Comparison of ENCODE assay signal across 8 cellular contexts in the genomic region with DNA sequence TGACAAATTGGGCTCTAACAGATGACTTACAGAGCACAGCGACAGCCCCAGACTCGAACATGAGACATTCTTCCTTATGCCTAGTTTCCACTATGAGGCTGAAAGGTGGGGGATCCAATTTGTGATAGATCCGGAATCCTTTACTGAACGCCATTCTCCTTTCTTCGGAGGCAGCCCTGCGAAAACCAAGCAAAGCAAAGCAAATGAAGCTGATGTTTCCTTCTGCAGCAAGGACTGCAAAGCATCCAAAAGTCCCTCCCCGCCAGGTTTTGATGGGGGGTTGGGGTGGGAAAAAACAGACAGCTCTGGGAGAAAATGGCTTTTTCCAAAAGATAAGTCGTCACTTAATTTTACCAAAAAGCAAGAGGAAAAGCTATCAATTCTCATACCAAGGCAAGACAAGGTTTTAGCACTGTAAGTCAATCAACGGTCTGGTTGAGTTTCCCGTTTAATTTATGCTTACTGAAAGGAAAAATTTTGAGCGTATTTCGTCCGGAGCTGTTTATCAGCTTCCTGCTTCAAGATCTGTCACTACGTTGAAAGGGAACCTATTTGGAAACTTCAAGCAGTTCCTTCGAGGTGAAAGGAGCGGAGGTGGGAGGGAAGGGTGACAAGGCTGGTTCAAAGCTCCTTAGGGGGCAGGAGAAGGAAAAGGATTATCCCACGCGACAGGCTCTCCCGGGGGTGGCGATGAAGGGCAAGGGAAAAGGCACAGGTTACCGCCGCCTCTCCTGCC. TPM values are rescaled to one million over a fixed set of nuclear protein-coding genes. Genes with fewer than 3 reads are reported as not detected.
DNase-seq lines count a peak whose midpoint lies in the region; ATAC-seq, FAIRE-seq and TF ChIP-seq lines count a peak whose summit lies in the region.

No MANE protein-coding gene starts in this region.

- TF ChIP-seq POLR2A in endothelial cell of umbilical vein (IDR thresholded peaks at IDR 0.05; ENCODE audit: low read depth, low read length): no peak

- peaks cover 3% of the 10 kb centered on the region; the same call in 1 of the 2 replicates for H3K36me3 ChIP-seq in MG63
- H3K36me3 ChIP-seq in endothelial cell of umbilical vein (ENCODE audit: control insufficient read depth in 2 of 2, extremely low read depth in 1 of 2, insufficient read depth in 2 of 2, low read length in 2 of 2): no peaks in the 10 kb centered on the region

- no peak for ATAC-seq in WTC11

- H3K27ac Mint-ChIP-seq in WTC11 (peak overlapping the region; percentile 28; the same call in 1 of the 2 replicates), type B pancreatic cell (peak overlapping the region; percentile 97)

- H3K79me2 ChIP-seq in endothelial cell of umbilical vein (ENCODE audit: control insufficient read depth, insufficient read depth, low read length): no peaks in the 10 kb centered on the region

- peaks cover 13% of the 10 kb centered on the region for H3K4me1 ChIP-seq in endothelial cell of umbilical vein (ENCODE audit: control insufficient read depth, extremely low read depth, insufficient read depth, low read length)
- H3K4me1 ChIP-seq in mononuclear cell (ENCODE audit: insufficient read depth, low read length): peaks cover 29% of the 10 kb centered on the region

- peak overlapping the region; percentile 73 for H3K9ac ChIP-seq in endothelial cell of umbilical vein (replicated peaks; ENCODE audit: extremely low read depth, insufficient read depth, low read length)

- CTCF ChIA-PET in WTC11 (lab: Charles Lee): interaction anchor here (0.5 to 2.2 kb wide), 8 partner anchors 23 to 635 kb away, joined by 3 to 7 read pairs (median 4); a partner anchor contains a TSS
- CTCF ChIA-PET in endothelial cell of umbilical vein (lab: Charles Lee): interaction anchor here (0.7 to 2.7 kb wide), 14 partner anchors 10 to 324 kb away, joined by 3 to 22 read pairs (median 3); a partner anchor contains a TSS

- H3K27me3 ChIP-seq in MG63 (no peaks in the 10 kb centered on the region), endothelial cell of umbilical vein (ENCODE audit: control insufficient read depth in 2 of 2, insufficient read depth in 2 of 2, low read length in 2 of 2) (no peaks in the 10 kb centered on the region), mononuclear cell (ENCODE audit: insufficient read depth, low read length) (no peaks in the 10 kb centered on the region)

- H3K4me1 Mint-ChIP-seq in WTC11 (peaks cover 9% of the 10 kb centered on the region; the same call in 1 of the 2 replicates), type B pancreatic cell (ENCODE audit: unreplicated experiment) (peaks cover 8% of the 10 kb centered on the region)

- FAIRE-seq in endothelial cell of umbilical vein (lab: Jason Lieb, UNC): peak; percentile 71

- no peaks in the 10 kb centered on the region for H3K9me1 ChIP-seq in endothelial cell of umbilical vein (replicated peaks; ENCODE audit: control insufficient read depth, extremely low read depth, insufficient read depth, low read length)

- intact Hi-C loops in endothelial cell of umbilical vein (cut with micrococcal nuclease): loop anchor here (1.0 to 5.0 kb wide), 3 partner anchors 19 to 115 kb away; a partner anchor contains a TSS

- dilution Hi-C loops in endothelial cell of umbilical vein (cut with MboI; ENCODE audit: extremely low pct_ligation_motif_present, low sequenced_read_pairs): no loop called here

- H3K4me3 ChIP-seq in MG63 (peak overlapping the region; percentile 92), endothelial cell of umbilical vein (replicated peaks in 1 of 3; ENCODE audit: insufficient read depth in 1 of 3, low read depth in 1 of 3, low read length in 3 of 3) (peak overlapping the region; percentile 45 to 87 (median 85)), mononuclear cell (ENCODE audit: low read length) (peak overlapping the region; percentile 90)

- H3K4me2 ChIP-seq in endothelial cell of umbilical vein (ENCODE audit: insufficient read depth, low read length): peak overlapping the region; percentile 71

- H4K20me1 ChIP-seq in endothelial cell of umbilical vein (replicated peaks; ENCODE audit: control insufficient read depth, extremely low read depth, insufficient read depth, low read length): no peaks in the 10 kb centered on the region

- TF ChIP-seq CTCF in WTC11 (IDR thresholded peaks at IDR 0.05) (no peak), endothelial cell of umbilical vein (IDR thresholded peaks at IDR 0.05; ENCODE audit: extremely low read depth in 1 of 2, insufficient read depth in 1 of 2, low read depth in 1 of 2, low read length in 2 of 2) (no peak), type B pancreatic cell (conservative IDR thresholded peaks at IDR 0.05) (no peak)

- peak overlapping the region; percentile 96 for H3K4me3 Mint-ChIP-seq in WTC11
- H3K4me3 Mint-ChIP-seq in type B pancreatic cell: peak overlapping the region; percentile 99

- peak overlapping the region; percentile 95 for H2AFZ ChIP-seq in endothelial cell of umbilical vein (ENCODE audit: low read depth, low read length)

- H3K9me3 ChIP-seq in MG63: no peaks in the 10 kb centered on the region
- H3K9me3 ChIP-seq in endothelial cell of umbilical vein (replicated peaks; ENCODE audit: control insufficient read depth, insufficient read depth, low read length): no peaks in the 10 kb centered on the region
- H3K9me3 ChIP-seq in mononuclear cell (ENCODE audit: low read depth, low read length): no peaks in the 10 kb centered on the region

- H3K27me3 Mint-ChIP-seq in WTC11 (ENCODE audit: low read depth): no peaks in the 10 kb centered on the region
- no peaks in the 10 kb centered on the region for H3K27me3 Mint-ChIP-seq in type B pancreatic cell

- H3K36me3 Mint-ChIP-seq in WTC11 (no peaks in the 10 kb centered on the region), type B pancreatic cell (peaks cover 6% of the 10 kb centered on the region)

- H3K9me3 Mint-ChIP-seq in WTC11 (no peaks in the 10 kb centered on the region), type B pancreatic cell (no peaks in the 10 kb centered on the region)

- no TSS peak for BruUV-seq in endothelial cell of umbilical vein (replicated peaks; lab: Mats Ljungman, UMichigan)

- peak overlapping the region; percentile 50 for H3K27ac ChIP-seq in endothelial cell of umbilical vein (ENCODE audit: insufficient read depth, low read depth, low read length)

- POLR2A ChIA-PET in WTC11 (lab: Charles Lee) (interaction anchor here (1.2 kb wide), 1 partner anchor 9 kb away, joined by 5 read pairs; no protein-coding TSS in a partner anchor), endothelial cell of umbilical vein (lab: Charles Lee) (interaction anchor here (1.5 kb wide), 1 partner anchor 19 kb away, joined by 3 read pairs; no protein-coding TSS in a partner anchor)

- DNase-seq in NCI-H510A treated with DMSO at 0.1 percent for 48 hours (lab: John Stamatoyannopoulos, UW) (peak; percentile 43), NCI-H510A (lab: John Stamatoyannopoulos, UW) (no peak), MG63 (peak; percentile 21), WTC11 (ENCODE audit: low spot score) (no peak), endothelial cell of umbilical vein (ENCODE audit: low read depth, low spot score) (peak; percentile 63), type B pancreatic cell (ENCODE audit: extremely low spot score, unreplicated experiment) (no peak), NCI-H774 (lab: John Stamatoyannopoulos, UW) (no peak)

TF ChIP-seq in endothelial cell of umbilical vein, 7 proteins besides CTCF, POLR2A, EP300 and RAD21:
- no peak for TF ChIP-seq POLR2AphosphoS5 (IDR thresholded peaks at IDR 0.05; ENCODE audit: insufficient read depth, low read depth, low read length)
- TF ChIP-seq EZH2 (IDR thresholded peaks at IDR 0.05; ENCODE audit: borderline replicate concordance, low read depth, low read length, severe bottlenecking): no peak
- no peak for TF ChIP-seq FOS (IDR thresholded peaks at IDR 0.05; ENCODE audit: borderline replicate concordance, insufficient read depth, low read length)
- TF ChIP-seq JUN (IDR thresholded peaks at IDR 0.05; ENCODE audit: borderline replicate concordance, insufficient read depth, insufficient read length, low read depth): no peak
- TF ChIP-seq, protein P1, sequence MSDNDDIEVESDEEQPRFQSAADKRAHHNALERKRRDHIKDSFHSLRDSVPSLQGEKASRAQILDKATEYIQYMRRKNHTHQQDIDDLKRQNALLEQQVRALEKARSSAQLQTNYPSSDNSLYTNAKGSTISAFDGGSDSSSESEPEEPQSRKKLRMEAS (IDR thresholded peaks at IDR 0.05; ENCODE audit: insufficient read depth, insufficient read length): no peak
- TF ChIP-seq MYC (IDR thresholded peaks at IDR 0.05; ENCODE audit: low read depth, low read length): no peak
- TF ChIP-seq GATA2 (IDR thresholded peaks at IDR 0.05; ENCODE audit: insufficient read depth, insufficient read length, low read depth, low read length): no peak
TF ChIP-seq in endothelial cell of umbilical vein: peak in this region for 0.

RNA-seq across cellular contexts. Expression of a gene that starts 0.9 kb away (rescaled TPM):
- 1.1 and 3.6 TPM in 2 replicates for total RNA-seq in MG63 (2014; rRNA removed; shearing (Covaris generic); ENCODE audit: low replicate concordance)
- total RNA-seq in WTC11 (2021) (4.2 to 6.3 TPM (median 6.1 TPM) in 3 replicates), endothelial cell of umbilical vein (17.0 and 18.3 TPM in 2 replicates), mononuclear cell (10.7 TPM), type B pancreatic cell (ENCODE audit: low replicate concordance) (11.1 and 12.0 TPM in 2 replicates)
- 4.0 and 5.9 TPM in 2 replicates for polyA plus RNA-seq in endothelial cell of umbilical vein
- polyA plus RNA-seq in endothelial cell of umbilical vein (2011; cell fraction: cytosol; rRNA removed): 5.9 and 6.0 TPM in 2 replicates
- 23.3 and 24.8 TPM in 2 replicates for polyA plus RNA-seq in endothelial cell of umbilical vein (2011; cell fraction: nucleus; rRNA removed)
- 12.1 and 12.7 TPM in 2 replicates for polyA plus RNA-seq in endothelial cell of umbilical vein (2012)
- polyA minus RNA-seq in endothelial cell of umbilical vein: 16.6 and 18.5 TPM in 2 replicates
- polyA minus RNA-seq in endothelial cell of umbilical vein (2011; cell fraction: cytosol; rRNA and poly(A)+ RNA removed): 6.3 TPM
- 19.1 and 20.4 TPM in 2 replicates for polyA minus RNA-seq in endothelial cell of umbilical vein (2011; cell fraction: nucleus; rRNA and poly(A)+ RNA removed)

RNA-seq across cellular contexts. Expression of a gene that starts 44.6 kb away (rescaled TPM):
- total RNA-seq in MG63 (2014; rRNA removed; shearing (Covaris generic); ENCODE audit: low replicate concordance): 14.1 and 29.9 TPM in 2 replicates
- total RNA-seq in WTC11 (2021) (69.1 to 75.6 TPM (median 72.0 TPM) in 3 replicates), endothelial cell of umbilical vein (40.0 and 42.1 TPM in 2 replicates), mononuclear cell (52.3 TPM), type B pancreatic cell (ENCODE audit: low replicate concordance) (52.0 and 80.2 TPM in 2 replicates)
- 7.2 and 9.4 TPM in 2 replicates for polyA plus RNA-seq in endothelial cell of umbilical vein
- 5.5 and 7.3 TPM in 2 replicates for polyA plus RNA-seq in endothelial cell of umbilical vein (2011; cell fraction: cytosol; rRNA removed)
- 123 and 162 TPM in 2 replicates for polyA plus RNA-seq in endothelial cell of umbilical vein (2011; cell fraction: nucleus; rRNA removed)
- 26.5 and 30.9 TPM in 2 replicates for polyA plus RNA-seq in endothelial cell of umbilical vein (2012)
- polyA minus RNA-seq in endothelial cell of umbilical vein: 17.7 and 22.6 TPM in 2 replicates
- 10.3 TPM for polyA minus RNA-seq in endothelial cell of umbilical vein (2011; cell fraction: cytosol; rRNA and poly(A)+ RNA removed)
- polyA minus RNA-seq in endothelial cell of umbilical vein (2011; cell fraction: nucleus; rRNA and poly(A)+ RNA removed): 80.6 and 104 TPM in 2 replicates

Comparison
In these comparisons a context has a peak if more than half of its experiments do, and no peak if none do; other contexts are left out.
1. DNase-seq: peak in NCI-H510A treated with DMSO at 0.1 percent for 48 hours (single experiment), MG63 (single experiment) and endothelial cell of umbilical vein (single experiment); none in NCI-H510A (single experiment), WTC11 (single experiment), type B pancreatic cell (single experiment) and NCI-H774 (single experiment).
2. Peak in every context shown above with its lines, with median percentiles within 50 percentile points of each other: H3K4me3 ChIP-seq.